14 cellular contexts compared by ENCODE assay signal in genomic region chr16:55643161-55643970, GRCh38. TPM values are rescaled to one million over a fixed set of nuclear protein-coding genes. Genes with fewer than 3 reads are reported as not detected.
DNase-seq lines count a peak whose midpoint lies in the region; ATAC-seq and TF ChIP-seq lines count a peak whose summit lies in the region.
"Had no signal": no experiment of that assay in that cellular context is flagged by ENCODE, and none has a peak within 500 bp of the region (broad histone marks: within the 10 kb centered on the region; RNA-seq: fewer than 3 reads in every experiment).

No MANE protein-coding gene starts in this region.

- WGBS in thyroid gland, 2 donors = 86 to 87% methylated on average over 11 of the region's 11 CpGs

- no peak overlapping the region for H3K4me3 ChIP-seq in HCT116 (replicated peaks in 1 of 2; ENCODE audit: low read depth in 1 of 2, low read length in 2 of 2)
- H3K4me3 ChIP-seq in WERI-Rb-1 (ENCODE audit: low read depth, low read length) = no peak overlapping the region
- no peak overlapping the region for H3K4me3 ChIP-seq in thyroid gland (replicated peaks in 1 of 3)
- H3K4me3 ChIP-seq: sigmoid colon had no signal

- RAD21 ChIA-PET in HCT116 (lab: Charles Lee; ENCODE audit: low non-redundant PET in 1 of 2, low total read pairs in 2 of 2, uncharacterized antibody in 2 of 2, unreplicated experiment in 2 of 2) = no interaction called here

- no peaks in the 10 kb centered on the region for H3K9me2 ChIP-seq in HCT116 (ENCODE audit: insufficient read depth)

- POLR2A ChIA-PET in HCT116 (lab: Charles Lee) = no interaction called here

- peak; percentile 45 for TF ChIP-seq RAD21 in HCT116 (IDR thresholded peaks at IDR 0.05; ENCODE audit: low read depth)

- no peak overlapping the region for H3K9ac ChIP-seq in HCT116 (ENCODE audit: low read length)

- H3K4me1 ChIP-seq in HCT116 (ENCODE audit: control insufficient read depth in 1 of 2, insufficient read depth in 2 of 2, low read length in 2 of 2) = no peaks in the 10 kb centered on the region
- H3K4me1 ChIP-seq in foreskin keratinocyte = no peaks in the 10 kb centered on the region
- no peaks in the 10 kb centered on the region for H3K4me1 ChIP-seq in thyroid gland
- H3K4me1 ChIP-seq: sigmoid colon had no signal

- no peak overlapping the region for H3K4me2 ChIP-seq in HCT116 (ENCODE audit: low read length)

- DNase-seq in HCT116 (ENCODE audit: low read depth, low spot score) = peak; percentile 8
- peak; percentile 29 for DNase-seq in WERI-Rb-1
- no peak for DNase-seq in foreskin keratinocyte
- DNase-seq in thyroid gland = peak; percentile 10
- no peak for DNase-seq in T-helper 9 cell
- DNase-seq in cerebellar cortex (ENCODE audit: low spot score) = no peak
- DNase-seq in stimulated activated CD4-positive, alpha-beta T cell treated with anti-CD3 and anti-CD28 coated beads, Interleukin-12 subunit alpha, Interleukin-12 subunit beta, amount 100 ng/mL, for 4 hours = no peak
- DNase-seq: activated CD4-positive, alpha-beta T cell treated with anti-CD3 and anti-CD28 coated beads for 1 hour; activated T-cell treated with anti-CD3 and anti-CD28 coated beads, Interleukin-2, amount 50 U/mL, for 48 hours; KBM-7; natural killer cell; NCI-H2081; NK-92 treated with Interleukin-12 subunit alpha and Interleukin-12 subunit beta, amount 100 ng/mL, for 24 hours; sigmoid colon had no signal

- H2AFZ ChIP-seq in HCT116 (ENCODE audit: low read depth, low read length, poor library complexity, severe bottlenecking) = no peak overlapping the region

- H3K27ac ChIP-seq in HCT116 (ENCODE audit: low read depth, low read length) (no peak overlapping the region), WERI-Rb-1 (no peak overlapping the region), foreskin keratinocyte (no peak overlapping the region), thyroid gland (no peak overlapping the region)
- H3K27ac ChIP-seq: sigmoid colon had no signal

- no peaks in the 10 kb centered on the region for H3K36me3 ChIP-seq in HCT116 (ENCODE audit: control insufficient read depth in 1 of 2, insufficient read depth in 2 of 2, low read length in 2 of 2)
- no peaks in the 10 kb centered on the region for H3K36me3 ChIP-seq in WERI-Rb-1
- H3K36me3 ChIP-seq in thyroid gland = no peaks in the 10 kb centered on the region
- H3K36me3 ChIP-seq: sigmoid colon had no signal

- BruUV-seq in HCT116 (replicated peaks; lab: Mats Ljungman, UMichigan) = no TSS peak

- TF ChIP-seq CTCF in HCT116 (IDR thresholded peaks at IDR 0.05 in 2 of 3, conservative IDR thresholded peaks at IDR 0.05 in 1 of 3; ENCODE audit: borderline replicate concordance in 1 of 3, insufficient read depth in 1 of 3, low read depth in 2 of 3, low read length in 2 of 3) (peak; percentile 20 to 32 (median 26); a peak in 3 of 6 replicates), WERI-Rb-1 (IDR thresholded peaks at IDR 0.05; ENCODE audit: low read depth, low read length) (peak; percentile 63), foreskin keratinocyte (conservative IDR thresholded peaks at IDR 0.05) (peak; percentile 23), thyroid gland (IDR thresholded peaks at IDR 0.05) (no peak)

- peak; percentile 75 for ATAC-seq in HCT116
- ATAC-seq in foreskin keratinocyte = peak; percentile 16
- ATAC-seq: natural killer cell had no signal

- TF ChIP-seq POLR2A in HCT116 (IDR thresholded peaks at IDR 0.05; ENCODE audit: borderline replicate concordance, extremely low read depth, insufficient read depth, insufficient read length) = no peak
- TF ChIP-seq POLR2A in thyroid gland (IDR thresholded peaks at IDR 0.05) = no peak

- CTCF ChIA-PET in HCT116 (lab: Charles Lee) = interaction anchor here (1.3 kb wide), 1 partner anchor 178 kb away, joined by 5 read pairs; no protein-coding TSS in a partner anchor

- H3K27me3 ChIP-seq in HCT116 (ENCODE audit: insufficient read depth, low read length) = peaks cover 61% of the 10 kb centered on the region
- H3K27me3 ChIP-seq in WERI-Rb-1 (ENCODE audit: insufficient read depth, low read depth, severe bottlenecking) = no peaks in the 10 kb centered on the region
- peaks cover 12% of the 10 kb centered on the region for H3K27me3 ChIP-seq in foreskin keratinocyte
- H3K27me3 ChIP-seq in thyroid gland = no peaks in the 10 kb centered on the region

- no peaks in the 10 kb centered on the region for H4K20me1 ChIP-seq in HCT116 (ENCODE audit: insufficient read depth)

- intact Hi-C loops in HCT116 (cut with micrococcal nuclease) (no loop called here), thyroid gland (cut with DNase I) (no loop called here)

- no peaks in the 10 kb centered on the region for H3K9me3 ChIP-seq in HCT116 (ENCODE audit: control insufficient read depth in 1 of 2, insufficient read depth in 1 of 2, low read depth in 1 of 2, low read length in 2 of 2)
- no peaks in the 10 kb centered on the region for H3K9me3 ChIP-seq in WERI-Rb-1 (ENCODE audit: severe bottlenecking)
- H3K9me3 ChIP-seq in thyroid gland = no peaks in the 10 kb centered on the region
- H3K9me3 ChIP-seq: sigmoid colon had no signal

- no peaks in the 10 kb centered on the region for H3K79me2 ChIP-seq in HCT116 (ENCODE audit: insufficient read depth, low read length)

TF ChIP-seq in HCT116, 20 proteins besides CTCF, POLR2A, EP300 and RAD21:
- TF ChIP-seq TCF7L2 (IDR thresholded peaks at IDR 0.05; ENCODE audit: borderline replicate concordance, extremely low read depth, insufficient read depth, insufficient read length) (no peak), ELF1 (IDR thresholded peaks at IDR 0.05; ENCODE audit: borderline replicate concordance, low read depth) (no peak), ZNF274 (IDR thresholded peaks at IDR 0.05; ENCODE audit: low read depth, low read length) (no peak), SP1 (IDR thresholded peaks at IDR 0.05; ENCODE audit: low read depth) (no peak), ATF3 (IDR thresholded peaks at IDR 0.05) (no peak), ZFX (IDR thresholded peaks at IDR 0.05) (no peak), CEBPB (IDR thresholded peaks at IDR 0.05; ENCODE audit: low read depth) (no peak), EZH2 (IDR thresholded peaks at IDR 0.05) (no peak), SRF (IDR thresholded peaks at IDR 0.05; ENCODE audit: low read depth) (no peak), SIN3A (IDR thresholded peaks at IDR 0.05; ENCODE audit: low read depth) (no peak), CBX3 (IDR thresholded peaks at IDR 0.05; ENCODE audit: low read depth) (no peak), POLR2AphosphoS5 (IDR thresholded peaks at IDR 0.05; ENCODE audit: low read depth, low read length) (no peak), FOSL1 (IDR thresholded peaks at IDR 0.05; ENCODE audit: low read depth) (no peak), EZH2phosphoT487 (IDR thresholded peaks at IDR 0.05; ENCODE audit: borderline replicate concordance) (no peak), EGR1 (IDR thresholded peaks at IDR 0.05; ENCODE audit: low read depth) (no peak)
- TF ChIP-seq, protein P1, sequence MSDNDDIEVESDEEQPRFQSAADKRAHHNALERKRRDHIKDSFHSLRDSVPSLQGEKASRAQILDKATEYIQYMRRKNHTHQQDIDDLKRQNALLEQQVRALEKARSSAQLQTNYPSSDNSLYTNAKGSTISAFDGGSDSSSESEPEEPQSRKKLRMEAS (IDR thresholded peaks at IDR 0.05) = no peak
- TF ChIP-seq, protein P2, sequence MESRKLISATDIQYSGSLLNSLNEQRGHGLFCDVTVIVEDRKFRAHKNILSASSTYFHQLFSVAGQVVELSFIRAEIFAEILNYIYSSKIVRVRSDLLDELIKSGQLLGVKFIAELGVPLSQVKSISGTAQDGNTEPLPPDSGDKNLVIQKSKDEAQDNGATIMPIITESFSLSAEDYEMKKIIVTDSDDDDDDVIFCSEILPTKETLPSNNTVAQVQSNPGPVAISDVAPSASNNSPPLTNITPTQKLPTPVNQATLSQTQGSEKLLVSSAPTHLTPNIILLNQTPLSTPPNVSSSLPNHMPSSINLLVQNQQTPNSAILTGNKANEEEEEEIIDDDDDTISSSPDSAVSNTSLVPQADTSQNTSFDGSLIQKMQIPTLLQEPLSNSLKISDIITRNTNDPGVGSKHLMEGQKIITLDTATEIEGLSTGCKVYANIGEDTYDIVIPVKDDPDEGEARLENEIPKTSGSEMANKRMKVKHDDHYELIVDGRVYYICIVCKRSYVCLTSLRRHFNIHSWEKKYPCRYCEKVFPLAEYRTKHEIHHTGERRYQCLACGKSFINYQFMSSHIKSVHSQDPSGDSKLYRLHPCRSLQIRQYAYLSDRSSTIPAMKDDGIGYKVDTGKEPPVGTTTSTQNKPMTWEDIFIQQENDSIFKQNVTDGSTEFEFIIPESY (IDR thresholded peaks at IDR 0.05; ENCODE audit: extremely low read depth, insufficient replicate concordance, low read length) = no peak

RNA-seq across cellular contexts. Expression of gene SLC6A2, which starts 12.4 kb away (rescaled TPM):
- not detected for total RNA-seq in HCT116 (2021; ENCODE audit: unreplicated experiment)
- not detected in 2 replicates for polyA plus RNA-seq in HCT116 (2012)
- total RNA-seq in foreskin keratinocyte = 0.07 TPM in 1 of 2 replicates, not detected in the other
- not detected in 2 replicates for polyA plus RNA-seq in foreskin keratinocyte
- total RNA-seq in thyroid gland = not detected
- total RNA-seq: natural killer cell had no signal

Comparison
In these comparisons a context has a peak if more than half of its experiments do, and no peak if none do; other contexts are left out.
1. DNase-seq: peak in HCT116 (single experiment), WERI-Rb-1 (single experiment) and thyroid gland (2 of 2); none in foreskin keratinocyte (0 of 2), T-helper 9 cell (single experiment), cerebellar cortex (single experiment) and stimulated activated CD4-positive, alpha-beta T cell treated with anti-CD3 and anti-CD28 coated beads, Interleukin-12 subunit alpha, Interleukin-12 subunit beta, amount 100 ng/mL, for 4 hours (single experiment).
2. CTCF ChIP-seq: peak in HCT116 (3 of 3), WERI-Rb-1 (single experiment) and foreskin keratinocyte (single experiment); none in thyroid gland (0 of 6).